9 cellular contexts compared by ENCODE assay signal in genomic region chr16:70685061-70685937, GRCh38. TPM values are rescaled to one million over a fixed set of nuclear protein-coding genes. Genes with fewer than 3 reads are reported as not detected.
DNase-seq lines count a peak whose midpoint lies in the region; ATAC-seq, FAIRE-seq and TF ChIP-seq lines count a peak whose summit lies in the region.
"Had no signal": no experiment of that assay in that cellular context is flagged by ENCODE, and none has a peak within 500 bp of the region (broad histone marks: within the 10 kb centered on the region; RNA-seq: fewer than 3 reads in every experiment).

No MANE protein-coding gene starts in this region.

- H3K27ac ChIP-seq in GM23248, result peak overlapping the region; percentile 59
- H3K27ac ChIP-seq in SJSA1, result peak overlapping the region; percentile 53
- peak overlapping the region in 3 of 4 donors; percentile 23 to 58 (median 55) for H3K27ac ChIP-seq in pancreas

- TF ChIP-seq CTCF in fibroblast of pulmonary artery (IDR thresholded peaks at IDR 0.05; ENCODE audit: low read length, missing control alignments), result no peak
- no peak for TF ChIP-seq CTCF in pancreas (IDR thresholded peaks at IDR 0.05)

- H3F3A ChIP-seq in GM23248 (ENCODE audit: insufficient read depth), result no peaks in the 10 kb centered on the region

- FAIRE-seq in pancreas (lab: Jason Lieb, UNC), result no peak

- H3K9me2 ChIP-seq in GM23248 (ENCODE audit: insufficient read depth), result no peaks in the 10 kb centered on the region

- H3K4me3 ChIP-seq in GM23248 (peak overlapping the region; percentile 77), SJSA1 (peak overlapping the region; percentile 99), fibroblast of pulmonary artery (replicated peaks; ENCODE audit: low read depth, low read length) (peak overlapping the region; percentile 78), pancreas (peak overlapping the region; percentile 52 to 70 (median 55))

- intact Hi-C loops in pancreas (cut with DNase I), result no loop called here

- peaks cover 52% of the 10 kb centered on the region for H3K79me2 ChIP-seq in GM23248 (ENCODE audit: insufficient read depth)

- H3K27me3 ChIP-seq in GM23248 (replicated peaks; ENCODE audit: insufficient read depth) (no peaks in the 10 kb centered on the region), SJSA1 (replicated peaks) (no peaks in the 10 kb centered on the region), pancreas (no peaks in the 10 kb centered on the region)

- H2AFZ ChIP-seq in GM23248, result no peak overlapping the region

- peak overlapping the region; percentile 95 for H3K9ac ChIP-seq in GM23248

- no peaks in the 10 kb centered on the region for H3K9me3 ChIP-seq in GM23248 (ENCODE audit: low read depth)
- H3K9me3 ChIP-seq in SJSA1 (replicated peaks), result 0 out of 2 replicates have a peak, but pooled peaks cover 7% of the 10 kb centered on the region
- H3K9me3 ChIP-seq in pancreas, result no peaks in the 10 kb centered on the region

- in situ Hi-C loops in GM23248 (cut with MboI), result no loop called here

- H3K4me1 ChIP-seq in GM23248 (ENCODE audit: insufficient read depth), result peaks cover 19% of the 10 kb centered on the region
- peaks cover 56% of the 10 kb centered on the region for H3K4me1 ChIP-seq in SJSA1 (replicated peaks)
- peaks cover 0 to 4% (median 0%) of the 10 kb centered on the region in 3 donors for H3K4me1 ChIP-seq in pancreas

- WGBS in GM23248 (ENCODE audit: low coverage in 1 of 2, low lambda C conversion rate in 2 of 2, missing lambda C conversion rate in 2 of 2), 2 experiments, result 1 to 2% methylated on average over 63 to 79 of the region's 90 CpGs
- 3% methylated on average over 64 to 90 of the region's 90 CpGs for WGBS in pancreas, 2 donors

- peak; percentile 5 to 46 (median 18) for ATAC-seq in pancreas
- ATAC-seq in HG03108 (IDR thresholded peaks at IDR 0.05; ENCODE audit: unreplicated experiment), result no peak
- no peak for ATAC-seq in GM21390 (IDR thresholded peaks at IDR 0.05; ENCODE audit: unreplicated experiment)
- ATAC-seq in GM18498 (IDR thresholded peaks at IDR 0.05; ENCODE audit: unreplicated experiment), result no peak

- no peaks in the 10 kb centered on the region for H3K36me3 ChIP-seq in GM23248 (ENCODE audit: low read depth)
- H3K36me3 ChIP-seq in SJSA1, result peaks cover 49% of the 10 kb centered on the region
- H3K36me3 ChIP-seq in pancreas, result no peaks in the 10 kb centered on the region

- DNase-seq in GM23248 (peak; percentile 44), SJSA1 (ENCODE audit: low read depth in 1 of 2, low spot score in 2 of 2) (no peak), fibroblast of pulmonary artery (ENCODE audit: low read depth) (no peak), pancreas (peak in 4 of 6 donors; percentile 37 to 81 (median 62)), NCI-H226 (no peak)

- H4K20me1 ChIP-seq in GM23248 (ENCODE audit: insufficient read depth), result no peaks in the 10 kb centered on the region

- H3K4me2 ChIP-seq in GM23248 (ENCODE audit: unreplicated experiment), result peak overlapping the region; percentile 88

RNA-seq across cellular contexts. Expression of gene MTSS2, which starts 0.6 kb away (rescaled TPM):
- 13.2 and 23.7 TPM in 2 replicates for total RNA-seq in GM23248 (2014; rRNA removed; shearing (Covaris generic))
- polyA plus RNA-seq in GM23248 (2016; fragmentation: Nextera tagmentation; extraction: Ambion mirVana) (0.43 and 0.44 TPM in 2 replicates), pancreas (10 to 100 TPM; 34.3 to 39.1 TPM)
- total RNA-seq in SJSA1 (2014; rRNA removed; shearing (Covaris generic)), result 20.7 and 22.6 TPM in 2 replicates
- 10 to 100 TPM in 2 of 6 donors, 1 to 10 TPM in 4; 5.0 to 17.3 (median 8.5) TPM for total RNA-seq in pancreas

RNA-seq across cellular contexts. Expression of gene IL34, which starts 38.9 kb away (rescaled TPM):
- total RNA-seq in GM23248 (2014; rRNA removed; shearing (Covaris generic)), result 1.0 TPM in 1 of 2 replicates, not detected in the other
- polyA plus RNA-seq in GM23248 (2016; fragmentation: Nextera tagmentation; extraction: Ambion mirVana) (0.15 TPM in 1 of 2 replicates, not detected in the other), pancreas (1 to 10 TPM; 2.6 to 2.7 TPM)
- total RNA-seq in SJSA1 (2014; rRNA removed; shearing (Covaris generic)), result 0.74 and 1.4 TPM in 2 replicates
- total RNA-seq in pancreas, result 1 to 10 TPM in 4 of 6 donors, under 1 TPM in 2; 0.51 to 3.9 (median 1.2) TPM
- total RNA-seq: NCI-H460 had no signal

Comparison
In these comparisons a context has a peak if more than half of its experiments do, and no peak if none do; other contexts are left out.
1. DNase-seq: peak in GM23248 (single experiment) and pancreas (4 of 6); none in SJSA1 (0 of 2), fibroblast of pulmonary artery (single experiment) and NCI-H226 (single experiment).
2. ATAC-seq: peak in pancreas (4 of 4); none in HG03108 (single experiment), GM21390 (single experiment) and GM18498 (single experiment).
3. Peak in every context shown above with its lines, with median percentiles within 50 percentile points of each other: H3K27ac ChIP-seq and H3K4me3 ChIP-seq.